In genomic region chr18:33812186-33812585, GRCh38 we compare ENCODE assay signal across 15 cellular contexts.
DNase-seq lines count a peak whose midpoint lies in the region; ATAC-seq and TF ChIP-seq lines count a peak whose summit lies in the region.
"Had no signal": no experiment of that assay in that cellular context is flagged by ENCODE, and none has a peak within 500 bp of the region (broad histone marks: within the 10 kb centered on the region; RNA-seq: fewer than 3 reads in every experiment).

No MANE protein-coding gene starts in this region.

- ATAC-seq in activated T-cell treated with anti-CD3 and anti-CD28 coated beads, Interleukin-2, amount 50 U/mL, for 4 hours = no peak
- no peak for ATAC-seq in GM18511 (IDR thresholded peaks at IDR 0.05; ENCODE audit: unreplicated experiment)
- ATAC-seq: K562 had no signal

- H3K9me3 ChIP-seq in colonic mucosa (no peaks in the 10 kb centered on the region), uterus (no peaks in the 10 kb centered on the region)

- H3K27me3 Mint-ChIP-seq in activated T-cell treated with anti-CD3 and anti-CD28 coated beads, Interleukin-2, amount 50 U/mL, for 4 hours (ENCODE audit: low read depth) = no peaks in the 10 kb centered on the region

- no peak for TF ChIP-seq POLR2A in uterus (IDR thresholded peaks at IDR 0.05)

- H3K27me3 ChIP-seq in colonic mucosa = no peaks in the 10 kb centered on the region
- peaks cover 0 to 4% of the 10 kb centered on the region in 2 donors for H3K27me3 ChIP-seq in uterus

- intact Hi-C loops in colonic mucosa (cut with DNase I) = no loop called here
- intact Hi-C loops in uterus (cut with DNase I; ENCODE audit: low total_unique reads) = no loop called here

- H3K9ac ChIP-seq in colonic mucosa (ENCODE audit: low read depth in 2 of 2, low read length in 2 of 2) = no peak overlapping the region

- H3K4me3 Mint-ChIP-seq in activated T-cell treated with anti-CD3 and anti-CD28 coated beads, Interleukin-2, amount 50 U/mL, for 4 hours = no peak overlapping the region

- TF ChIP-seq CTCF in colonic mucosa (IDR thresholded peaks at IDR 0.05) (no peak), uterus (IDR thresholded peaks at IDR 0.05) (no peak)

- CTCF ChIA-PET in HEK293T (lab: Yijun Ruan, JAX) = no interaction called here

- H3K36me3 Mint-ChIP-seq in activated T-cell treated with anti-CD3 and anti-CD28 coated beads, Interleukin-2, amount 50 U/mL, for 4 hours (ENCODE audit: insufficient read depth) = no peaks in the 10 kb centered on the region

- POLR2A ChIA-PET in HEK293T (lab: Yijun Ruan, JAX) = no interaction called here

- no peaks in the 10 kb centered on the region for H3K4me1 ChIP-seq in colonic mucosa
- H3K4me1 ChIP-seq in uterus = no peaks in the 10 kb centered on the region

- H3K36me3 ChIP-seq in colonic mucosa (no peaks in the 10 kb centered on the region), uterus (no peaks in the 10 kb centered on the region)

- peaks cover 4% of the 10 kb centered on the region for H3K9me3 Mint-ChIP-seq in activated T-cell treated with anti-CD3 and anti-CD28 coated beads, Interleukin-2, amount 50 U/mL, for 4 hours

- H3K27ac ChIP-seq in colonic mucosa (peak overlapping the region; percentile 30), uterus (no peak overlapping the region)
- H3K27ac ChIP-seq: HL-60 had no signal

- peak; percentile 48 for DNase-seq in DMS153 treated with DMSO at 0.1 percent for 48 hours (lab: John Stamatoyannopoulos, UW; ENCODE audit: unreplicated experiment)
- DNase-seq in NCI-H2171 (lab: John Stamatoyannopoulos, UW) = peak; percentile 26
- peak; percentile 65 for DNase-seq in colonic mucosa
- peak; percentile 82 for DNase-seq in kidney tubule cell (ENCODE audit: low spot score)
- DNase-seq in activated T-cell treated with anti-CD3 and anti-CD28 coated beads, Interleukin-2, amount 50 U/mL, for 4 hours = no peak
- no peak for DNase-seq in HEK293T (ENCODE audit: extremely low spot score)
- DNase-seq in uterus = no peak
- DNase-seq: C1 segment of cervical spinal cord, DMS 273 treated with DMSO at 0.1 percent for 48 hours, HCEC 1CT, NCI-H1694, NCI-H524 treated with DMSO at 0.1 percent for 48 hours had no signal

- no peaks in the 10 kb centered on the region for H3K4me1 Mint-ChIP-seq in activated T-cell treated with anti-CD3 and anti-CD28 coated beads, Interleukin-2, amount 50 U/mL, for 4 hours (ENCODE audit: low read depth)

- no peak overlapping the region for H3K4me3 ChIP-seq in colonic mucosa
- no peak overlapping the region for H3K4me3 ChIP-seq in uterus
- H3K4me3 ChIP-seq: K562 had no signal

TF ChIP-seq in HEK293T, 16 proteins besides CTCF, POLR2A, EP300 and RAD21:
- no peak for TF ChIP-seq FOXA1 (IDR thresholded peaks at IDR 0.05)
- TF ChIP-seq ARNT (IDR thresholded peaks at IDR 0.05) = no peak
- no peak for TF ChIP-seq FOXK2 (IDR thresholded peaks at IDR 0.05)
- TF ChIP-seq, protein P1, sequence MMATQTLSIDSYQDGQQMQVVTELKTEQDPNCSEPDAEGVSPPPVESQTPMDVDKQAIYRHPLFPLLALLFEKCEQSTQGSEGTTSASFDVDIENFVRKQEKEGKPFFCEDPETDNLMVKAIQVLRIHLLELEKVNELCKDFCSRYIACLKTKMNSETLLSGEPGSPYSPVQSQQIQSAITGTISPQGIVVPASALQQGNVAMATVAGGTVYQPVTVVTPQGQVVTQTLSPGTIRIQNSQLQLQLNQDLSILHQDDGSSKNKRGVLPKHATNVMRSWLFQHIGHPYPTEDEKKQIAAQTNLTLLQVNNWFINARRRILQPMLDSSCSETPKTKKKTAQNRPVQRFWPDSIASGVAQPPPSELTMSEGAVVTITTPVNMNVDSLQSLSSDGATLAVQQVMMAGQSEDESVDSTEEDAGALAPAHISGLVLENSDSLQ (IDR thresholded peaks at IDR 0.05) = no peak
- no peak for TF ChIP-seq BHLHE40 (IDR thresholded peaks at IDR 0.05; ENCODE audit: borderline replicate concordance)
- TF ChIP-seq L3MBTL2 (conservative IDR thresholded peaks at IDR 0.05) = no peak
- TF ChIP-seq TARDBP (IDR thresholded peaks at IDR 0.05) = no peak

Comparison
In these comparisons a context has a peak if more than half of its experiments do, and no peak if none do; other contexts are left out.
1. DNase-seq: peak in DMS153 treated with DMSO at 0.1 percent for 48 hours (single experiment), NCI-H2171 (single experiment), colonic mucosa (single experiment) and kidney tubule cell (single experiment); none in activated T-cell treated with anti-CD3 and anti-CD28 coated beads, Interleukin-2, amount 50 U/mL, for 4 hours (single experiment), HEK293T (single experiment) and uterus (0 of 2).